Comparison of ENCODE assay signal across 12 cellular contexts in the genomic region with DNA sequence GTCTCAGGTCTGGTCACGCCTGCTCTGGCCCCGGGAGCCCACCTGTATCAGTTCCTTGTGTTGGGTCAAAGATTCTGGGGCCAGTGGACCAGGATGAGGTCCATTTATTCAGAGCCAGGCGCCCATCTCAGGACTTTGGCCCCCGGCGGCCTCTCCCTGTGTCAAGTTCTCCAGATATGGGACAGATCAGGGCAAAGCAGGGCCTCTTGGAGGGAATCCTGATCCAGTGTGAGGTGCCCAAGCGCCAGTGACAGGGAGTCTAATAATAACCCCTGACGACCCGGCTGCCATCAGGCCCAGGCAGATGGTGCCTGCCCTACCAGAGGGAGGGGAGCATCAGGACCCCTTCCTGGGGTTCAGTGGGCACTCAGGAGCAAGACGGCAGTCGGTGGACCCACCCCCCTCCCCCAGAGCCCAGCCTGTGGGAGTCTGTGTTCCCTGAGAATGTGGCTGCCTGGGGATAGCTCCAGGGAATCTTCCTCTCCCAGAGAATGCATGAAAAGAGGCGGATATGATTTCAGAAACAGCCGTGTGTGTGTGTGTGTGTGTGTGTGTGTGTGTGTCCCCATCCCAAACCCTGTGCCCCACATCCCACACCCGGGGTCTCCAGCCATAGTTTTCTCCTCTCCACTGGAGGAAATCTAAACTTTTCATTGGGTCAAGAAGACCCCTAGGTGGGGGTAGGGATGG. TPM values are rescaled to one million over a fixed set of nuclear protein-coding genes. Genes with fewer than 3 reads are reported as not detected.
DNase-seq lines count a peak whose midpoint lies in the region; ATAC-seq lines count a peak whose summit lies in the region.
"Had no signal": no experiment of that assay in that cellular context is flagged by ENCODE, and none has a peak within 500 bp of the region (broad histone marks: within the 10 kb centered on the region; RNA-seq: fewer than 3 reads in every experiment).

No MANE protein-coding gene starts in this region.

- H3K36me3 ChIP-seq in MG63: peaks cover 16% of the 10 kb centered on the region

- no peaks in the 10 kb centered on the region for H3K27me3 ChIP-seq in MG63
- H3K27me3 ChIP-seq: BE2C had no signal

- no peaks in the 10 kb centered on the region for H3K27me3 Mint-ChIP-seq in activated T-cell treated with anti-CD3 and anti-CD28 coated beads, Interleukin-2, amount 50 U/mL, for 72 hours (ENCODE audit: low read depth)
- no peaks in the 10 kb centered on the region for H3K27me3 Mint-ChIP-seq in activated T-helper 17 cell treated with anti-CD3 and anti-CD28 coated beads, Interleukin-2, amount 50 U/mL, for 72 hours

- DNase-seq in activated T-cell treated with anti-CD3 and anti-CD28 coated beads, Interleukin-2, amount 50 U/mL, for 72 hours: no peak
- DNase-seq in activated T-cell treated with anti-CD3 and anti-CD28 coated beads for 4 hours: no peak
- peak; percentile 58 for DNase-seq in left kidney (ENCODE audit: low read depth, low spot score)
- DNase-seq in MG63: no peak
- DNase-seq in NOMO-1 treated with DMSO at 0.1 percent for 48 hours (lab: John Stamatoyannopoulos, UW; ENCODE audit: unreplicated experiment): no peak
- DNase-seq: BE2C, foreskin keratinocyte, mucosa of descending colon, NCI-H187 treated with DMSO at 0.1 percent for 48 hours had no signal

- peak overlapping the region; percentile 85 to 89 for H3K4me3 Mint-ChIP-seq in activated T-cell treated with anti-CD3 and anti-CD28 coated beads, Interleukin-2, amount 50 U/mL, for 72 hours
- peak overlapping the region; percentile 97 for H3K4me3 Mint-ChIP-seq in activated T-helper 17 cell treated with anti-CD3 and anti-CD28 coated beads, Interleukin-2, amount 50 U/mL, for 72 hours

- peak overlapping the region; percentile 81 for H3K27ac ChIP-seq in temporal lobe (ENCODE audit: low read depth, low read length)
- H3K27ac ChIP-seq: foreskin keratinocyte had no signal

- ATAC-seq in activated T-cell treated with anti-CD3 and anti-CD28 coated beads, Interleukin-2, amount 50 U/mL, for 72 hours (replicated peaks in 1 of 2): no peak
- no peak for ATAC-seq in activated T-helper 17 cell treated with anti-CD3 and anti-CD28 coated beads, Interleukin-2, amount 50 U/mL, for 72 hours (replicated peaks)
- ATAC-seq in HG02981 (IDR thresholded peaks at IDR 0.05; ENCODE audit: unreplicated experiment): no peak
- ATAC-seq: foreskin keratinocyte had no signal

- no peak overlapping the region for H3K4me3 ChIP-seq in MG63
- H3K4me3 ChIP-seq: mucosa of descending colon had no signal

- no peak overlapping the region for H3K27ac Mint-ChIP-seq in activated T-cell treated with anti-CD3 and anti-CD28 coated beads, Interleukin-2, amount 50 U/mL, for 72 hours
- H3K27ac Mint-ChIP-seq in activated T-helper 17 cell treated with anti-CD3 and anti-CD28 coated beads, Interleukin-2, amount 50 U/mL, for 72 hours: peak overlapping the region; percentile 70

- H3K9me3 ChIP-seq in MG63: no peaks in the 10 kb centered on the region
- H3K9me3 ChIP-seq: BE2C, mucosa of descending colon had no signal

- peaks cover 4 to 5% of the 10 kb centered on the region in 2 donors for H3K36me3 Mint-ChIP-seq in activated T-cell treated with anti-CD3 and anti-CD28 coated beads, Interleukin-2, amount 50 U/mL, for 72 hours (ENCODE audit: insufficient read depth in 2 of 2)
- peaks cover 33% of the 10 kb centered on the region for H3K36me3 Mint-ChIP-seq in activated T-helper 17 cell treated with anti-CD3 and anti-CD28 coated beads, Interleukin-2, amount 50 U/mL, for 72 hours (ENCODE audit: low read depth)

- H3K9me3 Mint-ChIP-seq in activated T-cell treated with anti-CD3 and anti-CD28 coated beads, Interleukin-2, amount 50 U/mL, for 72 hours: no peaks in the 10 kb centered on the region
- no peaks in the 10 kb centered on the region for H3K9me3 Mint-ChIP-seq in activated T-helper 17 cell treated with anti-CD3 and anti-CD28 coated beads, Interleukin-2, amount 50 U/mL, for 72 hours

- H3K4me1 Mint-ChIP-seq in activated T-cell treated with anti-CD3 and anti-CD28 coated beads, Interleukin-2, amount 50 U/mL, for 72 hours (ENCODE audit: low read depth): peaks cover 47% of the 10 kb centered on the region
- H3K4me1 Mint-ChIP-seq in activated T-helper 17 cell treated with anti-CD3 and anti-CD28 coated beads, Interleukin-2, amount 50 U/mL, for 72 hours: peaks cover 21% of the 10 kb centered on the region

RNA-seq across cellular contexts. Expression of a gene that starts 1.4 kb away (rescaled TPM):
- 1 to 10 TPM; 5.3 to 7.2 TPM for total RNA-seq in activated T-cell treated with anti-CD3 and anti-CD28 coated beads, Interleukin-2, amount 50 U/mL, for 72 hours
- total RNA-seq in activated T-helper 17 cell treated with anti-CD3 and anti-CD28 coated beads, Interleukin-2, amount 50 U/mL, for 72 hours: 10 to 100 TPM in 1 of 2 donors, 1 to 10 TPM in 1; 2.6 to 13.9 TPM
- total RNA-seq in temporal lobe: 6.4 TPM
- total RNA-seq in MG63 (2014; rRNA removed; shearing (Covaris generic); ENCODE audit: low replicate concordance): 1.8 and 1.9 TPM in 2 replicates

RNA-seq across cellular contexts. Expression of a gene that starts 11.3 kb away (rescaled TPM):
- 1,000 to 10,000 TPM; 1,255 to 1,305 TPM for total RNA-seq in activated T-cell treated with anti-CD3 and anti-CD28 coated beads, Interleukin-2, amount 50 U/mL, for 72 hours
- 1,000 to 10,000 TPM; 1,259 to 1,366 TPM for total RNA-seq in activated T-helper 17 cell treated with anti-CD3 and anti-CD28 coated beads, Interleukin-2, amount 50 U/mL, for 72 hours
- 757 TPM for total RNA-seq in temporal lobe
- total RNA-seq in MG63 (2014; rRNA removed; shearing (Covaris generic); ENCODE audit: low replicate concordance): 1,119 and 3,764 TPM in 2 replicates

RNA-seq across cellular contexts. Expression of a gene that starts 59.2 kb away (rescaled TPM):
- total RNA-seq in activated T-cell treated with anti-CD3 and anti-CD28 coated beads, Interleukin-2, amount 50 U/mL, for 72 hours: 1 to 10 TPM; 1.4 TPM
- 1 to 10 TPM in 1 of 2 donors, under 1 TPM in 1; 0.19 to 1.6 TPM for total RNA-seq in activated T-helper 17 cell treated with anti-CD3 and anti-CD28 coated beads, Interleukin-2, amount 50 U/mL, for 72 hours
- 0.25 TPM for total RNA-seq in temporal lobe
- not detected in 2 replicates for total RNA-seq in MG63 (2014; rRNA removed; shearing (Covaris generic); ENCODE audit: low replicate concordance)
- total RNA-seq: foreskin keratinocyte, mucosa of descending colon had no signal
